ENCODE assay signal across 14 cellular contexts in the genomic region with DNA sequence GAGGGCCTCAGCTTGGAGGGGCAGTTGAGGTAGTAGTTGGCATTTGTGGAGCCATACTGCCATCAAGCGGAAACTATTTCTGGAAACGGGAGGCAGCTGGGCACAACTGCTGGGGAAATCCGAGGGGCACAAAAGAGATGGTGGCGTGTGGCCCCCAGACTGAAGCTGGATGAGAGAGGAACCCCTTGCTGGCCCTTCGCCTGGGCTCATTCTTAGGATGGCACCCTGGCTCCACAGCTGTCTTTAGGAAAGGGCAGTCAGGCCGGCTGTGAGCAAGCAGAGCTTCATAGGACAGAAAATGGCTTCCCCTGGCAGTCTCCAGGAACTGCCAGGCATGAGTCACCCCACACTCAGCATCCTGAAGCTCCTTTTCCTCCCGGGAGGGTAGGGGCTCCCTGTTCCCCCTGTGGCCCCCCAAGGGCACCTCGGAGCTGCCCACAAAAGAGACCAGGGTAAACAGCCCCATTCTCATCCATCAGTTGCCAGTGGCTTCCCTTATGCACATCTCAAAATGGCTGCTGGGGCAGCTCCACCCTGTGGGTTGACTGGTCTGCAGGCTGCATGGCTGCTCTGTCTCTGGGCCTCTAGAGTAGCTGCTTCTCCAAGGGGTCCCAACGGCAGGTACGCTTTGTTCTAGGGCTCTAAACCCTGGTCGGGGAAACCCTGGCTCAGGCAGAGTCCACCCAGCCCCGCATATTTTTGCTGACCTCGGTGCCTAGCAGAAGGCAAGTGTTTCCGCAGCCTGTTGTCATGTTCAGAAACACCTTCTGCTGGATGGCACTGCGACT.
DNase-seq lines count a peak whose midpoint lies in the region; ATAC-seq, FAIRE-seq and TF ChIP-seq lines count a peak whose summit lies in the region.
"Had no signal": no experiment of that assay in that cellular context is flagged by ENCODE, and none has a peak within 500 bp of the region (broad histone marks: within the 10 kb centered on the region; RNA-seq: fewer than 3 reads in every experiment).

No MANE protein-coding gene starts in this region.

- H4K20me1 ChIP-seq in BLaER1 treated with 17β-estradiol and CSF1 and Interleukin-3, amounts not matched to agents 10 nM and 100 nM = peaks cover 0 to 14% (median 0%) of the 10 kb centered on the region in 11 experiments; a peak in 5 of 22 replicates
- no peaks in the 10 kb centered on the region for H4K20me1 ChIP-seq in Karpas-422 (ENCODE audit: insufficient read depth, low read depth, low read length)

- DNase-seq in Karpas-422 = peak; percentile 58
- DNase-seq in endothelial cell (ENCODE audit: low spot score) = no peak
- DNase-seq in psoas muscle = peak in 1 of 2 donors; percentile 61
- DNase-seq in gastrocnemius medialis = no peak
- no peak for DNase-seq in activated T-cell treated with anti-CD3 and anti-CD28 coated beads, Interleukin-2, amount 50 U/mL, for 1 hour
- no peak for DNase-seq in iPS-NIHi11 (ENCODE audit: low spot score)
- no peak for DNase-seq in HTR-8/SVneo (ENCODE audit: insufficient read length, low spot score)
- DNase-seq: activated CD4-positive, alpha-beta T cell treated with anti-CD3 and anti-CD28 coated beads for 4 hours; activated naive CD4-positive, alpha-beta T cell treated with anti-CD3 and anti-CD28 coated beads for 36 hours; mucosa of descending colon; NCI-H2107; stimulated activated naive CD8-positive, alpha-beta T cell treated with anti-CD3 and anti-CD28 coated beads, Interleukin-15, amount 100 ng/mL, for 72 hours had no signal

- peaks cover 25% of the 10 kb centered on the region for H3K36me3 Mint-ChIP-seq in endothelial cell (ENCODE audit: low read depth, unreplicated experiment)

- H3K9me2 ChIP-seq in Karpas-422 (replicated peaks; ENCODE audit: insufficient read depth, low read length) = no peaks in the 10 kb centered on the region

- H3K9me3 ChIP-seq in BLaER1 treated with 17β-estradiol and CSF1 and Interleukin-3, amounts not matched to agents 10 nM and 100 nM (replicated peaks in 1 of 11) = no peaks in the 10 kb centered on the region
- H3K9me3 ChIP-seq in Karpas-422 (ENCODE audit: low read length) (no peaks in the 10 kb centered on the region), psoas muscle (no peaks in the 10 kb centered on the region), gastrocnemius medialis (no peaks in the 10 kb centered on the region)
- H3K9me3 ChIP-seq: mucosa of descending colon had no signal

- H3K79me2 ChIP-seq in Karpas-422 (ENCODE audit: low read length) = no peaks in the 10 kb centered on the region

- peak overlapping the region; percentile 44 to 62 (median 50); a peak in 19 of 20 replicates for H3K4me3 ChIP-seq in BLaER1 treated with 17β-estradiol and CSF1 and Interleukin-3, amounts not matched to agents 10 nM and 100 nM
- H3K4me3 ChIP-seq in Karpas-422 (ENCODE audit: low read length) (no peak overlapping the region; the same call in 1 of the 2 replicates), psoas muscle (peak overlapping the region; percentile 55), gastrocnemius medialis (peak overlapping the region in 2 of 4 donors; percentile 37)
- H3K4me3 ChIP-seq: mucosa of descending colon had no signal

- ATAC-seq in psoas muscle (peak; percentile 50 to 77 (median 64)), gastrocnemius medialis (no peak)
- ATAC-seq: mucosa of descending colon had no signal

- H3K27me3 ChIP-seq in BLaER1 treated with 17β-estradiol and CSF1 and Interleukin-3, amounts not matched to agents 10 nM and 100 nM = peaks cover 0 to 16% (median 6%) of the 10 kb centered on the region in 11 experiments; a peak in 13 of 22 replicates
- H3K27me3 ChIP-seq in Karpas-422 (ENCODE audit: low read length) = no peaks in the 10 kb centered on the region
- no peaks in the 10 kb centered on the region for H3K27me3 ChIP-seq in psoas muscle (ENCODE audit: insufficient read depth in 3 of 3, low read length in 2 of 3)
- no peaks in the 10 kb centered on the region for H3K27me3 ChIP-seq in gastrocnemius medialis

- peak overlapping the region; percentile 70 to 79 (median 75) for H3K4me2 ChIP-seq in BLaER1 treated with 17β-estradiol and CSF1 and Interleukin-3, amounts not matched to agents 10 nM and 100 nM
- H3K4me2 ChIP-seq in Karpas-422 (ENCODE audit: low read depth, low read length, poor library complexity, severe bottlenecking) = no peak overlapping the region

- no peak for TF ChIP-seq CTCF in endothelial cell (IDR thresholded peaks at IDR 0.05; ENCODE audit: unreplicated experiment)
- TF ChIP-seq CTCF in psoas muscle (IDR thresholded peaks at IDR 0.05) = peak; percentile 51
- TF ChIP-seq CTCF in gastrocnemius medialis (IDR thresholded peaks at IDR 0.05 in 4 of 5, conservative IDR thresholded peaks at IDR 0.05 in 1 of 5) = peak in 1 of 5 experiments; percentile 35

- no peak for TF ChIP-seq POLR2A in gastrocnemius medialis (IDR thresholded peaks at IDR 0.05)

- FAIRE-seq in HTR-8/SVneo (lab: Jason Lieb, UNC) = no peak

- intact Hi-C loops in psoas muscle (cut with DNase I) = loop anchor here in 1 of 2 donors (10.0 kb wide), 1 partner anchor 1231 kb away; no protein-coding TSS in a partner anchor
- intact Hi-C loops in gastrocnemius medialis (cut with DNase I; ENCODE audit: low total_unique reads) = no loop called here

- in situ Hi-C loops in gastrocnemius medialis (cut with MboI; ENCODE audit: low sequenced_read_pairs in 4 of 4) = no loop called here

- peaks cover 0 to 21% (median under 1%) of the 10 kb centered on the region in 11 experiments; a peak in 5 of 22 replicates for H3K36me3 ChIP-seq in BLaER1 treated with 17β-estradiol and CSF1 and Interleukin-3, amounts not matched to agents 10 nM and 100 nM
- H3K36me3 ChIP-seq in Karpas-422 (ENCODE audit: insufficient read depth, low read length) (no peaks in the 10 kb centered on the region), psoas muscle (ENCODE audit: insufficient read depth in 1 of 2, low read depth in 1 of 2) (no peaks in the 10 kb centered on the region), gastrocnemius medialis (no peaks in the 10 kb centered on the region)

- peak overlapping the region; percentile 76 to 93 (median 85) for H3K27ac ChIP-seq in BLaER1 treated with 17β-estradiol and CSF1 and Interleukin-3, amounts not matched to agents 10 nM and 100 nM
- H3K27ac ChIP-seq in Karpas-422 (ENCODE audit: low read length) (no peak overlapping the region), psoas muscle (peak overlapping the region; percentile 70), gastrocnemius medialis (peak overlapping the region in 2 of 4 donors; percentile 24 to 35)

- peaks cover 6% of the 10 kb centered on the region for H3K27me3 Mint-ChIP-seq in endothelial cell (ENCODE audit: unreplicated experiment)
- H3K27me3 Mint-ChIP-seq: central memory CD8-positive, alpha-beta T cell; stimulated activated naive CD8-positive, alpha-beta T cell treated with anti-CD3 and anti-CD28 coated beads, Interleukin-15, amount 100 ng/mL, for 72 hours had no signal

- peaks cover 37 to 65% (median 50%) of the 10 kb centered on the region in 10 experiments for H3K4me1 ChIP-seq in BLaER1 treated with 17β-estradiol and CSF1 and Interleukin-3, amounts not matched to agents 10 nM and 100 nM
- H3K4me1 ChIP-seq in Karpas-422 (ENCODE audit: low read length) (peaks cover 35% of the 10 kb centered on the region), psoas muscle (peaks cover 15% of the 10 kb centered on the region), gastrocnemius medialis (peaks cover 0 to 16% of the 10 kb centered on the region in 2 donors)

- peak overlapping the region; percentile 38 for H3K4me3 Mint-ChIP-seq in endothelial cell (ENCODE audit: unreplicated experiment)
- H3K4me3 Mint-ChIP-seq: activated naive CD4-positive, alpha-beta T cell treated with anti-CD3 and anti-CD28 coated beads for 36 hours; central memory CD8-positive, alpha-beta T cell; stimulated activated naive CD8-positive, alpha-beta T cell treated with anti-CD3 and anti-CD28 coated beads, Interleukin-15, amount 100 ng/mL, for 72 hours had no signal

- H3K9ac ChIP-seq in BLaER1 treated with 17β-estradiol and CSF1 and Interleukin-3, amounts not matched to agents 10 nM and 100 nM = peak overlapping the region; percentile 74 to 84 (median 83)
- H3K9ac ChIP-seq in Karpas-422 (ENCODE audit: low read length) = peak overlapping the region; percentile 43

- 50 to 79% (median 68%) methylated on average over 13 to 15 of the region's 15 CpGs for WGBS in psoas muscle, 3 donors

- H3K9me3 Mint-ChIP-seq in endothelial cell (ENCODE audit: unreplicated experiment) = no peaks in the 10 kb centered on the region
- H3K9me3 Mint-ChIP-seq: activated naive CD4-positive, alpha-beta T cell treated with anti-CD3 and anti-CD28 coated beads for 36 hours; central memory CD8-positive, alpha-beta T cell; stimulated activated naive CD8-positive, alpha-beta T cell treated with anti-CD3 and anti-CD28 coated beads, Interleukin-15, amount 100 ng/mL, for 72 hours had no signal

- H2AFZ ChIP-seq in Karpas-422 (ENCODE audit: low read length) = no peak overlapping the region

- H3K27ac Mint-ChIP-seq in endothelial cell (ENCODE audit: unreplicated experiment) = no peak overlapping the region
- H3K27ac Mint-ChIP-seq: activated naive CD4-positive, alpha-beta T cell treated with anti-CD3 and anti-CD28 coated beads for 36 hours had no signal

- peaks cover 34% of the 10 kb centered on the region for H3K4me1 Mint-ChIP-seq in endothelial cell (ENCODE audit: unreplicated experiment)

Comparison
In these comparisons a context has a peak if more than half of its experiments do, and no peak if none do; other contexts are left out.
1. ATAC-seq: peak in psoas muscle (4 of 4); none in gastrocnemius medialis (0 of 2).